Comparison of ENCODE assay signal across 8 cellular contexts in the genomic region with DNA sequence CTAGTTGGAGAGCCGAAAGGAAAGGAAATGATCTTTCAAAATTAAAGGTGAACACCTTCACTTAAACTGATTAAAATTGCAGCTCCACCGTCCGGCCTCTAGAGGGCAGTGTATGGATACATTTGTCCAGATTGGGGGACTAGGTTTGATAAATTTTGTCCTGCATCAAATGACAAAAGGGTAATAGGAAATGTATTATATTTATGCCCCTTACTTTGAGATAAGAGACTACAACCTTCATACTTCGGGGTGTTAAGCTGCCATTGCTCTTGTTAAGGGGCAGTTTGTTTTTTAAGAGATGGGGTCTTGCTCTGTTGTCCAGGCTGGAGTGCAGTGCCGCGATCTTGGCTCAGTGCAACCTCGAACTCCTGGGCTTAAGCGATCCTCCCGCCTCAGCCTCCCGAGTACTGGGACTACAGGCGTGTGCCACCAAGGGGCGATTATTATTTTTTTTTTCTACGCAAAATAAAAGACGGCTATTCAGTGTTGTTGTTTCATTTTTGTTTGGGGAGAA. TPM values are rescaled to one million over a fixed set of nuclear protein-coding genes. Genes with fewer than 3 reads are reported as not detected.
A peak's percentile ranks its signal among the peaks of the same experiment; 100 is the strongest.
DNase-seq lines count a peak whose midpoint lies in the region; ATAC-seq and TF ChIP-seq lines count a peak whose summit lies in the region.

No MANE protein-coding gene starts in this region.

- H3K27ac ChIP-seq in colonic mucosa, result peak overlapping the region; percentile 88

- ATAC-seq in GM18858 (IDR thresholded peaks at IDR 0.05; ENCODE audit: unreplicated experiment), result no peak

- peaks cover 9% of the 10 kb centered on the region for H3K4me1 ChIP-seq in colonic mucosa

- H3K27me3 ChIP-seq in colonic mucosa, result no peaks in the 10 kb centered on the region

- peak overlapping the region; percentile 37 to 99 for H3K9ac ChIP-seq in colonic mucosa (ENCODE audit: low read depth in 2 of 2, low read length in 2 of 2)

- peaks cover 12% of the 10 kb centered on the region for H3K36me3 ChIP-seq in colonic mucosa

- peak; percentile 71 for TF ChIP-seq CTCF in colonic mucosa (IDR thresholded peaks at IDR 0.05)

- H3K9me3 ChIP-seq in colonic mucosa, result no peaks in the 10 kb centered on the region

- DNase-seq in SIG-M5 treated with dmso at 0.1 percent for 504 hours (lab: John Stamatoyannopoulos, UW; ENCODE audit: unreplicated experiment) (peak; percentile 67), SIG-M5 (lab: John Stamatoyannopoulos, UW) (no peak), NCI-H2227 (lab: John Stamatoyannopoulos, UW; ENCODE audit: unreplicated experiment) (peak; percentile 64), colonic mucosa (peak; percentile 72), left kidney (ENCODE audit: low read depth, low spot score) (peak; percentile 84)
- peak; percentile 38 to 51 for DNase-seq in activated CD4-positive, alpha-beta T cell treated with anti-CD3 and anti-CD28 coated beads for 24 hours (ENCODE audit: low read depth in 2 of 2)
- peak; percentile 74 for DNase-seq in stimulated activated CD4-positive, alpha-beta T cell treated with anti-CD3 and anti-CD28 coated beads, Interleukin-4, amount 100 ng/mL, for 24 hours

- intact Hi-C loops in colonic mucosa (cut with DNase I), result no loop called here

- H3K4me3 ChIP-seq in colonic mucosa, result peak overlapping the region; percentile 57

RNA-seq across cellular contexts. Expression of gene SUOX, which starts 0.8 kb away (rescaled TPM):
- total RNA-seq in colonic mucosa, result 10 to 100 TPM; 25.8 to 35.8 TPM

RNA-seq across cellular contexts. Expression of gene RAB5B, which starts 22.4 kb away (rescaled TPM):
- 100 to 1,000 TPM; 112 to 178 TPM for total RNA-seq in colonic mucosa

RNA-seq across cellular contexts. Expression of gene IKZF4, which starts 24.6 kb away (rescaled TPM):
- 1 to 10 TPM; 4.7 to 5.6 TPM for total RNA-seq in colonic mucosa

RNA-seq across cellular contexts. Expression of gene CDK2, which starts 29.6 kb away (rescaled TPM):
- 10 to 100 TPM; 20.9 to 48.9 TPM for total RNA-seq in colonic mucosa

RNA-seq across cellular contexts. Expression of gene PMEL, which starts 30.4 kb away (rescaled TPM):
- total RNA-seq in colonic mucosa, result 1 to 10 TPM; 3.4 to 3.8 TPM
